In the genomic region with DNA sequence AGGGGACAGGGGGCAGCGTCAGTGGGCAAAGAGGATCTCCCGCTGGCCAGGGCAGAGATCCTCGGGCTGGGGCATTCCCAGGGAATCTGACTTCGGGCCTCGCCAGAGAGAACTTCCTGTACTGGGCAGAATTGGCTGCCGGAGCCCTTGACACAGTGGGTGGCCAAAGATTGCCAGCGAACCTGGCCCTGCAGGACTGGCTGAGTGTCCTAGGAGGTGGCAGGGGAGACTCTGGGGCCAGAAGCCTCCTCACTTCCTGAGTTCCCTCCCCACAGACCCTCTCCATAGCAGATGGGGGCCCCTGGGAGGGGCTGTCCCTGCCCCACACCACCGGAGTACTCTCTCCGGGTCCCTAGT, we compare ENCODE assay signal across 16 cellular contexts.
"Had no signal": no experiment of that assay in that cellular context is flagged by ENCODE, and none has a peak within 500 bp of the region (broad histone marks: within the 10 kb centered on the region; RNA-seq: fewer than 3 reads in every experiment).

No MANE protein-coding gene starts in this region.

- ATAC-seq: activated CD4-positive, CD25-positive, alpha-beta regulatory T cell treated with anti-CD3 and anti-CD28 coated beads, Interleukin-2, amount 50 U/mL, for 24 hours; activated CD8-positive, alpha-beta T cell treated with anti-CD3 and anti-CD28 coated beads, Interleukin-2, amount 10 ng/mL, durations not matched to agents 7 days and 5 days; activated T-cell treated with anti-CD3 and anti-CD28 coated beads, Interleukin-2, amount 50 U/mL, for 4 hours; stimulated activated effector memory CD8-positive, alpha-beta T cell treated with anti-CD3 and anti-CD28 coated beads, Interleukin-12 subunit alpha, Interleukin-12 subunit beta, amount 100 ng/mL, for 72 hours had no signal

- H3K9me3 ChIP-seq: esophagus muscularis mucosa, stomach had no signal

- H3K4me3 ChIP-seq: esophagus muscularis mucosa, smooth muscle cell, stomach had no signal

- H3K27ac ChIP-seq: esophagus muscularis mucosa had no signal

- H3K27me3 ChIP-seq: esophagus muscularis mucosa, stomach had no signal

- DNase-seq: activated CD4-positive, alpha-beta T cell treated with anti-CD3 and anti-CD28 coated beads, Interleukin-2, amount 10 ng/mL, durations not matched to agents 7 days and 5 days; activated CD8-positive, alpha-beta T cell treated with anti-CD3 and anti-CD28 coated beads, Interleukin-2, amount 10 ng/mL, durations not matched to agents 7 days and 5 days; activated naive CD4-positive, alpha-beta T cell treated with anti-CD3 and anti-CD28 coated beads for 36 hours; activated T-cell treated with anti-CD3 and anti-CD28 coated beads, Interleukin-2, amount 50 U/mL, for 4 hours; cortex of kidney; effector CD8-positive, alpha-beta T cell; immature natural killer cell; kidney glomerular epithelial cell; nephron progenitor cell; nucleus accumbens; stimulated activated CD4-positive, alpha-beta T cell treated with anti-CD3 and anti-CD28 coated beads, Interleukin-4, amount 100 ng/mL, for 1 hour; stomach had no signal
